Comparison of ENCODE assay signal across 11 cellular contexts in the genomic region with DNA sequence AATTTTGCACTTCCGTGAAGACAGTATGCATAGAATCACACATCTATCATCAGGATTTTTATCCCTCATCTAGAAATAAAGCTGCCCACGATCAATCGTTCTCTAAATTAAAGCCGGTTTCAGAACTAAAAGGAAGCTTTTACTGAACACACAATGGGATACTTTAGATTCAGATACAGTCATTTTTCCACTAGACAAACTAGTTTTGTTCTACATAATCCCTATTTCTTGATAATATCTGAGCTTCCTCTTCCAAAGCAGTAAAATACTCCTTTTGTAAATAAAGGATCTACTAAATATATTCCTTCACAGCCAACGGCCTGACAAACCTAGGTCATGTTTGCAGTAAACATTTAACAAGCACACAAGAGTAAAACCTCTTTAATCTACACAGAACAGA. TPM values are rescaled to one million over a fixed set of nuclear protein-coding genes. Genes with fewer than 3 reads are reported as not detected.
A peak's percentile ranks its signal among the peaks of the same experiment; 100 is the strongest.
DNase-seq lines count a peak whose midpoint lies in the region; ATAC-seq, FAIRE-seq and TF ChIP-seq lines count a peak whose summit lies in the region.
"Had no signal": no experiment of that assay in that cellular context is flagged by ENCODE, and none has a peak within 500 bp of the region (broad histone marks: within the 10 kb centered on the region; RNA-seq: fewer than 3 reads in every experiment).

No MANE protein-coding gene starts in this region.

- H3K36me3 Mint-ChIP-seq in natural killer cell treated with Interleukin-12 subunit alpha and Interleukin-12 subunit beta and Interleukin-15 and Interleukin-18, amount 100 ng/mL, for 72 hours: peaks cover 6% of the 10 kb centered on the region
- H3K36me3 Mint-ChIP-seq in natural killer cell: peaks cover 12% of the 10 kb centered on the region
- peaks cover 8% of the 10 kb centered on the region for H3K36me3 Mint-ChIP-seq in mesothelial cell of epicardium

- no peak for TF ChIP-seq EP300 in GM12878 (IDR thresholded peaks at IDR 0.05; ENCODE audit: borderline replicate concordance in 1 of 2, control insufficient read depth in 1 of 2, low read depth in 2 of 2, low read length in 2 of 2)

- CTCF ChIA-PET in GM12878 (lab: Yijun Ruan, JAX): interaction anchor here (1.6 kb wide), 1 partner anchor 22 kb away, joined by 3 read pairs; no protein-coding TSS in a partner anchor

- H2AFZ ChIP-seq in GM12878 (ENCODE audit: control insufficient read depth, low read depth, low read length): no peak overlapping the region

- H3K9me3 ChIP-seq in GM12878 (replicated peaks; ENCODE audit: control insufficient read depth, insufficient read depth, low read length) (no peaks in the 10 kb centered on the region), ascending aorta (no peaks in the 10 kb centered on the region)

- peak overlapping the region in 1 of 2 donors; percentile 26 for H3K27ac Mint-ChIP-seq in natural killer cell treated with Interleukin-12 subunit alpha and Interleukin-12 subunit beta and Interleukin-15 and Interleukin-18, amount 100 ng/mL, for 72 hours
- H3K27ac Mint-ChIP-seq in natural killer cell (peak overlapping the region in 1 of 2 donors; percentile 24), mesothelial cell of epicardium (peak overlapping the region; percentile 67)

- BruUV-seq in GM12878 (replicated peaks; lab: Mats Ljungman, UMichigan): no TSS peak

- SMC1A ChIA-PET in GM12878 (lab: Charles Lee; ENCODE audit: uncharacterized antibody, unreplicated experiment): interaction anchor here (0.7 to 1.4 kb wide), 4 partner anchors 10 to 231 kb away, joined by 3 to 4 read pairs (median 3); no protein-coding TSS in a partner anchor

- peaks cover 62% of the 10 kb centered on the region for H3K79me2 ChIP-seq in GM12878 (ENCODE audit: control insufficient read depth, insufficient read depth, low read length)

- no peak for DNase-seq in natural killer cell treated with Interleukin-12 subunit alpha and Interleukin-12 subunit beta and Interleukin-15 and Interleukin-18, amount 100 ng/mL, for 72 hours (ENCODE audit: low spot score)
- DNase-seq in natural killer cell (no peak), GM12878 (ENCODE audit: low read depth, low spot score) (no peak), mesothelial cell of epicardium (ENCODE audit: low spot score in 2 of 2, unreplicated experiment in 2 of 2) (no peak), inferior parietal cortex (ENCODE audit: extremely low spot score) (no peak), ascending aorta (ENCODE audit: low spot score in 2 of 2) (no peak)
- no peak for DNase-seq in activated naive CD4-positive, alpha-beta T cell (lab: John Stamatoyannopoulos, UW)
- DNase-seq: cerebellar nuclear complex; stimulated activated naive CD8-positive, alpha-beta T cell treated with anti-CD3 and anti-CD28 coated beads, Interleukin-15, Interleukin-2, amounts not matched to agents 100 U/mL and 50 U/mL, for 24 hours had no signal

- TF ChIP-seq CTCF in natural killer cell (IDR thresholded peaks at IDR 0.05) (no peak), GM12878 (IDR thresholded peaks at IDR 0.05 in 2 of 3, conservative IDR thresholded peaks at IDR 0.05 in 1 of 3; ENCODE audit: control insufficient read depth in 2 of 3, extremely low read depth in 1 of 3, insufficient read depth in 1 of 3, low read depth in 3 of 3, low read length in 3 of 3) (no peak), mesothelial cell of epicardium (IDR thresholded peaks at IDR 0.05; ENCODE audit: unreplicated experiment) (no peak), ascending aorta (IDR thresholded peaks at IDR 0.05) (no peak)

- H3K9me3 Mint-ChIP-seq in natural killer cell treated with Interleukin-12 subunit alpha and Interleukin-12 subunit beta and Interleukin-15 and Interleukin-18, amount 100 ng/mL, for 72 hours: no peaks in the 10 kb centered on the region
- H3K9me3 Mint-ChIP-seq in natural killer cell (no peaks in the 10 kb centered on the region), mesothelial cell of epicardium (peaks cover 1% of the 10 kb centered on the region)

- FAIRE-seq in GM12878 (lab: Jason Lieb, UNC): no peak

- RAD21 ChIA-PET in GM12878 (lab: Charles Lee; ENCODE audit: unreplicated experiment): no interaction called here

- intact Hi-C loops in natural killer cell (cut with micrococcal nuclease): loop anchor here (5.0 kb wide), 1 partner anchor 201 kb away; no protein-coding TSS in a partner anchor
- intact Hi-C loops in GM12878 (cut with micrococcal nuclease; ENCODE audit: unreplicated experiment): no loop called here
- intact Hi-C loops in ascending aorta (cut with DNase I): loop anchor here (5.0 to 10.0 kb wide), 4 partner anchors 201 to 444 kb away; a partner anchor contains a TSS

- H3K4me1 Mint-ChIP-seq in natural killer cell treated with Interleukin-12 subunit alpha and Interleukin-12 subunit beta and Interleukin-15 and Interleukin-18, amount 100 ng/mL, for 72 hours (ENCODE audit: low read depth in 2 of 2): peaks cover 39 to 46% of the 10 kb centered on the region in 2 donors
- H3K4me1 Mint-ChIP-seq in natural killer cell: peaks cover 48 to 59% of the 10 kb centered on the region in 2 donors
- H3K4me1 Mint-ChIP-seq in mesothelial cell of epicardium: peaks cover 42% of the 10 kb centered on the region

- H3K36me3 ChIP-seq in GM12878 (ENCODE audit: control insufficient read depth in 2 of 2, insufficient read depth in 2 of 2, low read length in 1 of 2): peaks cover 0 to 10% of the 10 kb centered on the region in 2 experiments; a peak in 2 of 4 replicates
- H3K36me3 ChIP-seq in urinary bladder (ENCODE audit: insufficient read depth): peaks cover 2% of the 10 kb centered on the region
- H3K36me3 ChIP-seq in ascending aorta: peaks cover 5 to 22% of the 10 kb centered on the region in 2 donors

- WGBS in GM12878 (ENCODE audit: insufficient coverage, insufficient replicate concordance, low lambda C conversion rate, missing lambda C conversion rate): 75% methylated on average over 5 of the region's 5 CpGs
- WGBS in urinary bladder: 26% methylated on average over 5 of the region's 5 CpGs

- ATAC-seq in natural killer cell treated with Interleukin-12 subunit alpha and Interleukin-12 subunit beta and Interleukin-15 and Interleukin-18, amount 100 ng/mL, for 72 hours: no peak
- ATAC-seq in natural killer cell (no peak), GM12878 (no peak)
- ATAC-seq: sciatic nerve; stimulated activated naive CD8-positive, alpha-beta T cell treated with anti-CD3 and anti-CD28 coated beads, Interleukin-15, Interleukin-2, amounts not matched to agents 100 U/mL and 50 U/mL, for 24 hours had no signal

- in situ Hi-C loops in GM12878 (cut with MboI): loop anchor here (25.0 kb wide), 1 partner anchor 1516 kb away; a partner anchor contains a TSS

- H3K27me3 ChIP-seq in GM12878 (replicated peaks in 1 of 2; ENCODE audit: control insufficient read depth in 2 of 2, insufficient read depth in 2 of 2, low read length in 1 of 2): no peaks in the 10 kb centered on the region
- no peaks in the 10 kb centered on the region for H3K27me3 ChIP-seq in ascending aorta

- no peak for TF ChIP-seq POLR2A in GM12878 (IDR thresholded peaks at IDR 0.05; ENCODE audit: low read depth, low read length)

- H3K27ac ChIP-seq in GM12878 (ENCODE audit: control insufficient read depth, insufficient read depth) (no peak overlapping the region), urinary bladder (ENCODE audit: low read depth) (peak overlapping the region; percentile 38), ascending aorta (peak overlapping the region in 1 of 2 donors; percentile 100)

- H3K9ac ChIP-seq in GM12878 (ENCODE audit: control insufficient read depth, insufficient read depth, low read length): no peak overlapping the region

- no peak for TF ChIP-seq RAD21 in GM12878 (IDR thresholded peaks at IDR 0.05; ENCODE audit: insufficient read depth, low read depth, low read length)

- H3K27me3 Mint-ChIP-seq in natural killer cell treated with Interleukin-12 subunit alpha and Interleukin-12 subunit beta and Interleukin-15 and Interleukin-18, amount 100 ng/mL, for 72 hours: no peaks in the 10 kb centered on the region
- H3K27me3 Mint-ChIP-seq in natural killer cell (ENCODE audit: low read depth in 2 of 2) (no peaks in the 10 kb centered on the region), mesothelial cell of epicardium (ENCODE audit: low read depth) (no peaks in the 10 kb centered on the region)

- H3K4me1 ChIP-seq in GM12878 (ENCODE audit: control insufficient read depth, insufficient read depth, low read length) (no peaks in the 10 kb centered on the region; the same call in 1 of the 2 replicates), urinary bladder (ENCODE audit: insufficient read depth) (peaks cover 3% of the 10 kb centered on the region), ascending aorta (peaks cover 9 to 37% of the 10 kb centered on the region in 2 donors)

- POLR2A ChIA-PET in GM12878 (lab: Charles Lee): no interaction called here

- peak overlapping the region; percentile 59 for H3K4me2 ChIP-seq in GM12878 (ENCODE audit: control insufficient read depth, insufficient read depth)

- H4K20me1 ChIP-seq in GM12878 (ENCODE audit: control insufficient read depth, insufficient read depth): no peaks in the 10 kb centered on the region

- H3K4me3 ChIP-seq in GM12878: 0 out of 2 replicates have a peak overlapping the region, but pooled peaks have one; percentile 35
- H3K4me3 ChIP-seq in urinary bladder (ENCODE audit: low read depth, low read length): no peak overlapping the region
- peak overlapping the region in 1 of 2 donors; percentile 17 for H3K4me3 ChIP-seq in ascending aorta

- peak overlapping the region; percentile 49 for H3K4me3 Mint-ChIP-seq in natural killer cell treated with Interleukin-12 subunit alpha and Interleukin-12 subunit beta and Interleukin-15 and Interleukin-18, amount 100 ng/mL, for 72 hours
- H3K4me3 Mint-ChIP-seq in natural killer cell (no peak overlapping the region), mesothelial cell of epicardium (peak overlapping the region; percentile 48)

RNA-seq across cellular contexts. Expression of a gene that starts 2.0 kb away (rescaled TPM):
- 10 to 100 TPM; 16.0 to 24.4 TPM for total RNA-seq in natural killer cell treated with Interleukin-12 subunit alpha and Interleukin-12 subunit beta and Interleukin-15 and Interleukin-18, amount 100 ng/mL, for 72 hours
- total RNA-seq in natural killer cell (10 to 100 TPM; 23.5 to 31.3 (median 24.3) TPM), GM12878 (2014; rRNA removed) (20.9 and 22.1 TPM in 2 replicates), GM12878 (2014; rRNA removed; fragmentation: Illumina TruSeq; extraction: Trizol) (24.0 and 26.8 TPM in 2 replicates), GM12878 (2021) (35.3 and 39.2 TPM in 2 replicates), mesothelial cell of epicardium (39.7 to 42.7 TPM (median 42.0 TPM) in 3 replicates), urinary bladder (39.3 TPM), ascending aorta (22.9 TPM)
- 177 and 186 TPM in 2 replicates for total RNA-seq in GM12878 (2013; cell fraction: nucleolus; rRNA removed)
- 13.0 TPM for polyA plus RNA-seq in GM12878 (2011; ENCODE audit: low read depth)
- polyA plus RNA-seq in GM12878 (2011; rRNA removed) (25.9 and 31.0 TPM in 2 replicates), GM12878 (2014; fragmentation: Illumina TruSeq; extraction: Trizol) (28.3 and 35.8 TPM in 2 replicates), GM12878 (2014; fragmentation: Nextera tagmentation; extraction: Ambion mirVana) (10 to 100 TPM; 11.3 to 13.1 TPM), GM12878 (2014; rRNA removed) (16.2 and 16.4 TPM in 2 replicates), GM12878 (2016; fragmentation: Nextera tagmentation; extraction: Ambion mirVana) (10 to 100 TPM; 18.2 to 25.1 TPM), urinary bladder (12.2 TPM)
- 13.6 and 13.7 TPM in 2 replicates for polyA plus RNA-seq in GM12878 (2011; cell fraction: cytosol; rRNA removed)
- polyA plus RNA-seq in GM12878 (2011; cell fraction: nucleus; rRNA removed): 35.0 and 42.1 TPM in 2 replicates
- 14.3 and 18.8 TPM in 2 replicates for polyA plus RNA-seq in GM12878 (2012)
- polyA minus RNA-seq in GM12878 (2011; rRNA and poly(A)+ RNA removed): 32.4 and 33.4 TPM in 2 replicates
- 10.0 and 12.9 TPM in 2 replicates for polyA minus RNA-seq in GM12878 (2011; cell fraction: cytosol; rRNA and poly(A)+ RNA removed)
- polyA minus RNA-seq in GM12878 (2011; cell fraction: nucleus; rRNA and poly(A)+ RNA removed): 28.3 and 33.8 TPM in 2 replicates

RNA-seq across cellular contexts. Expression of a gene that starts 2.2 kb away (rescaled TPM):
- 10 to 100 TPM; 53.0 to 59.4 TPM for total RNA-seq in natural killer cell treated with Interleukin-12 subunit alpha and Interleukin-12 subunit beta and Interleukin-15 and Interleukin-18, amount 100 ng/mL, for 72 hours
- total RNA-seq in natural killer cell (10 to 100 TPM; 70.8 to 76.4 (median 73.7) TPM), GM12878 (2014; rRNA removed) (31.1 and 38.6 TPM in 2 replicates), GM12878 (2014; rRNA removed; fragmentation: Illumina TruSeq; extraction: Trizol) (32.7 and 34.1 TPM in 2 replicates), GM12878 (2021) (22.9 and 25.6 TPM in 2 replicates), mesothelial cell of epicardium (55.9 to 56.1 TPM (median 56.1 TPM) in 3 replicates), urinary bladder (100.0 TPM), ascending aorta (25.4 TPM)
- total RNA-seq in GM12878 (2013; cell fraction: nucleolus; rRNA removed): 62.9 and 65.0 TPM in 2 replicates
- 17.4 TPM for polyA plus RNA-seq in GM12878 (2011; ENCODE audit: low read depth)
- polyA plus RNA-seq in GM12878 (2011; rRNA removed) (23.9 and 35.2 TPM in 2 replicates), GM12878 (2014; fragmentation: Illumina TruSeq; extraction: Trizol) (33.4 and 40.8 TPM in 2 replicates), GM12878 (2014; fragmentation: Nextera tagmentation; extraction: Ambion mirVana) (10 to 100 TPM; 33.4 to 53.2 TPM), GM12878 (2014; rRNA removed) (17.4 and 18.2 TPM in 2 replicates), GM12878 (2016; fragmentation: Nextera tagmentation; extraction: Ambion mirVana) (10 to 100 TPM; 40.9 to 49.2 TPM), urinary bladder (35.9 TPM)
- polyA plus RNA-seq in GM12878 (2011; cell fraction: cytosol; rRNA removed): 13.8 and 14.4 TPM in 2 replicates
- 15.2 and 16.7 TPM in 2 replicates for polyA plus RNA-seq in GM12878 (2011; cell fraction: nucleus; rRNA removed)
- polyA plus RNA-seq in GM12878 (2012): 17.0 and 21.2 TPM in 2 replicates
- polyA minus RNA-seq in GM12878 (2011; rRNA and poly(A)+ RNA removed): 26.5 and 28.2 TPM in 2 replicates
- 10.2 and 11.5 TPM in 2 replicates for polyA minus RNA-seq in GM12878 (2011; cell fraction: cytosol; rRNA and poly(A)+ RNA removed)
- polyA minus RNA-seq in GM12878 (2011; cell fraction: nucleus; rRNA and poly(A)+ RNA removed): 14.6 and 25.7 TPM in 2 replicates
